In genomic region chr9:111095423-111095822, GRCh38 we compare ENCODE assay signal across 28 cellular contexts. TPM values are rescaled to one million over a fixed set of nuclear protein-coding genes. Genes with fewer than 3 reads are reported as not detected.
DNase-seq lines count a peak whose midpoint lies in the region; ATAC-seq and TF ChIP-seq lines count a peak whose summit lies in the region.
"Had no signal": no experiment of that assay in that cellular context is flagged by ENCODE, and none has a peak within 500 bp of the region (broad histone marks: within the 10 kb centered on the region; RNA-seq: fewer than 3 reads in every experiment).

No MANE protein-coding gene starts in this region.

- H2AFZ ChIP-seq in ACC112 (ENCODE audit: low read length, unreplicated experiment) (peak overlapping the region; percentile 82), IMR-90 (replicated peaks; ENCODE audit: low read length, poor library complexity) (peak overlapping the region; percentile 68), neural progenitor cell (replicated peaks) (no peak overlapping the region)

- H2BK120ac ChIP-seq in IMR-90 (ENCODE audit: low read depth, low read length) = peak overlapping the region; percentile 81

- H3K9ac ChIP-seq in IMR-90 (ENCODE audit: low read depth, low read length) (no peak overlapping the region), neural progenitor cell (no peak overlapping the region)

- peak overlapping the region; percentile 77 for H2BK5ac ChIP-seq in IMR-90 (ENCODE audit: low read depth, low read length, poor library complexity, severe bottlenecking)

- H3K4me3 ChIP-seq in ACC112 (ENCODE audit: low read depth, low read length) = no peak overlapping the region
- no peak overlapping the region for H3K4me3 ChIP-seq in IMR-90 (ENCODE audit: insufficient read depth, low read depth, low read length)
- H3K4me3 ChIP-seq in fibroblast of villous mesenchyme (ENCODE audit: low read depth, low read length) = no peak overlapping the region
- no peak overlapping the region for H3K4me3 ChIP-seq in neural progenitor cell
- H3K4me3 ChIP-seq: gastrocnemius medialis, K562, left lung, MG63, PC-9, stomach had no signal

- peaks cover 48% of the 10 kb centered on the region for H3F3A ChIP-seq in neural progenitor cell (ENCODE audit: low read depth)

- peak overlapping the region; percentile 83; the same call in 1 of the 2 replicates for H4K5ac ChIP-seq in IMR-90 (ENCODE audit: low read depth, low read length)

- H3K79me1 ChIP-seq in IMR-90 (ENCODE audit: low read depth in 1 of 2, low read length in 2 of 2) = no peaks in the 10 kb centered on the region

- CTCF ChIA-PET in IMR-90 (lab: Yijun Ruan, JAX) = no interaction called here
- CTCF ChIA-PET in T-cell (lab: Charles Lee) = no interaction called here

- H3K4ac ChIP-seq in IMR-90 (ENCODE audit: low read depth, low read length) = peak overlapping the region; percentile 85

- no peaks in the 10 kb centered on the region for H3K27me3 ChIP-seq in ACC112 (ENCODE audit: insufficient read depth, low read length)
- H3K27me3 ChIP-seq in IMR-90 (ENCODE audit: control insufficient read depth, insufficient read depth, low read length) = no peaks in the 10 kb centered on the region
- no peaks in the 10 kb centered on the region for H3K27me3 ChIP-seq in neural progenitor cell
- H3K27me3 ChIP-seq: BE2C, gastrocnemius medialis, left lung, MG63, stomach had no signal

- H3K36me3 ChIP-seq in ACC112 (ENCODE audit: insufficient read depth, low read length) (no peaks in the 10 kb centered on the region), IMR-90 (ENCODE audit: control insufficient read depth, insufficient read depth, low read length) (no peaks in the 10 kb centered on the region), neural progenitor cell (no peaks in the 10 kb centered on the region)
- H3K36me3 ChIP-seq: BE2C, gastrocnemius medialis, left lung, MG63, stomach had no signal

- H3K9me3 Mint-ChIP-seq in neural progenitor cell = no peaks in the 10 kb centered on the region
- H3K9me3 Mint-ChIP-seq in T-cell = no peaks in the 10 kb centered on the region
- H3K9me3 Mint-ChIP-seq: activated naive CD8-positive, alpha-beta T cell treated with anti-CD3 and anti-CD28 coated beads for 36 hours; activated T-helper 17 cell treated with anti-CD3 and anti-CD28 coated beads, Interleukin-2, amount 50 U/mL, for 72 hours had no signal

- H3K4me1 Mint-ChIP-seq in neural progenitor cell = peaks cover 44% of the 10 kb centered on the region
- H3K4me1 Mint-ChIP-seq in T-cell = no peaks in the 10 kb centered on the region
- H3K4me1 Mint-ChIP-seq: activated naive CD8-positive, alpha-beta T cell treated with anti-CD3 and anti-CD28 coated beads for 36 hours; activated T-helper 17 cell treated with anti-CD3 and anti-CD28 coated beads, Interleukin-2, amount 50 U/mL, for 72 hours had no signal

- H3K9me3 ChIP-seq in IMR-90 (ENCODE audit: control insufficient read depth, insufficient read depth, low read length) (no peaks in the 10 kb centered on the region), neural progenitor cell (ENCODE audit: low read depth) (no peaks in the 10 kb centered on the region)
- H3K9me3 ChIP-seq: BE2C, gastrocnemius medialis, left lung, MG63, stomach had no signal

- H3K27ac Mint-ChIP-seq in neural progenitor cell (no peak overlapping the region), T-cell (no peak overlapping the region)
- H3K27ac Mint-ChIP-seq: activated naive CD8-positive, alpha-beta T cell treated with anti-CD3 and anti-CD28 coated beads for 36 hours; activated T-helper 17 cell treated with anti-CD3 and anti-CD28 coated beads, Interleukin-2, amount 50 U/mL, for 72 hours had no signal

- H2AK9ac ChIP-seq in IMR-90 (replicated peaks; ENCODE audit: low read depth, low read length, poor library complexity) = no peak overlapping the region

- no TSS peak for BruUV-seq in IMR-90 (replicated peaks; lab: Mats Ljungman, UMichigan)

- TF ChIP-seq CTCF in IMR-90 (conservative IDR thresholded peaks at IDR 0.05; ENCODE audit: low read depth, low read length) = no peak
- TF ChIP-seq CTCF in fibroblast of villous mesenchyme (IDR thresholded peaks at IDR 0.05; ENCODE audit: insufficient read depth, low read depth, low read length) = no peak
- no peak for TF ChIP-seq CTCF in neural progenitor cell (IDR thresholded peaks at IDR 0.05)

- H3K18ac ChIP-seq in IMR-90 (ENCODE audit: low read depth, low read length) = peak overlapping the region; percentile 42; the same call in 1 of the 2 replicates

- peak overlapping the region; percentile 98 for H2BK20ac ChIP-seq in IMR-90 (ENCODE audit: low read depth, low read length)

- H3K4me3 Mint-ChIP-seq in neural progenitor cell (no peak overlapping the region), T-cell (no peak overlapping the region)
- H3K4me3 Mint-ChIP-seq: activated naive CD8-positive, alpha-beta T cell treated with anti-CD3 and anti-CD28 coated beads for 36 hours; activated T-helper 17 cell treated with anti-CD3 and anti-CD28 coated beads, Interleukin-2, amount 50 U/mL, for 72 hours had no signal

- POLR2A ChIA-PET in IMR-90 (lab: Charles Lee; ENCODE audit: unreplicated experiment) (no interaction called here), T-cell (lab: Charles Lee) (no interaction called here)

- in situ Hi-C loops in IMR-90 (cut with MboI; ENCODE audit: low sequenced_read_pairs) = no loop called here

- no peaks in the 10 kb centered on the region for H4K20me1 ChIP-seq in IMR-90 (ENCODE audit: insufficient read depth, low read length)
- H4K20me1 ChIP-seq in neural progenitor cell (ENCODE audit: low read depth) = no peaks in the 10 kb centered on the region

- dilution Hi-C loops in IMR-90 (cut with HindIII; ENCODE audit: low sequenced_read_pairs, unreplicated experiment) = no loop called here

- H3K79me2 ChIP-seq in ACC112 (ENCODE audit: control insufficient read depth, insufficient read depth, low read length, unreplicated experiment) (no peaks in the 10 kb centered on the region), neural progenitor cell (ENCODE audit: low read depth) (no peaks in the 10 kb centered on the region)

- H3K4me1 ChIP-seq in ACC112 (ENCODE audit: control insufficient read depth, insufficient read depth, low read length, unreplicated experiment) (peaks cover 12% of the 10 kb centered on the region), IMR-90 (ENCODE audit: control insufficient read depth, insufficient read depth, low read length) (peaks cover 13% of the 10 kb centered on the region), neural progenitor cell (peaks cover 63% of the 10 kb centered on the region)

- H2AK5ac ChIP-seq in IMR-90 (ENCODE audit: low read depth, low read length) = peak overlapping the region; percentile 86

- H3K23ac ChIP-seq in IMR-90 (ENCODE audit: low read depth, low read length) = peak overlapping the region; percentile 80; the same call in 1 of the 2 replicates

- WGBS in IMR-90 (ENCODE audit: extremely low coverage in 2 of 2, insufficient read length in 1 of 2), 2 experiments = 18% methylated on average over 2 of the region's 4 CpGs; no CpG with 5 or more reads in 1 of the 2 experiments

- peaks cover 7% of the 10 kb centered on the region for H3K9me1 ChIP-seq in IMR-90 (ENCODE audit: insufficient read depth, low read length)

- H3K14ac ChIP-seq in IMR-90 (replicated peaks; ENCODE audit: low read depth, low read length) = peak overlapping the region; percentile 76

- no peak for TF ChIP-seq RAD21 in IMR-90 (IDR thresholded peaks at IDR 0.05; ENCODE audit: low read length)

- H4K91ac ChIP-seq in IMR-90 (ENCODE audit: insufficient read depth, low read depth, low read length) = peak overlapping the region; percentile 66; the same call in 1 of the 2 replicates

- peak; percentile 27 for DNase-seq in IMR-90
- DNase-seq in fibroblast of villous mesenchyme (ENCODE audit: low read depth) = peak; percentile 7
- no peak for DNase-seq in neural progenitor cell (ENCODE audit: low spot score)
- no peak for DNase-seq in T-cell
- no peak for DNase-seq in GM19238 (ENCODE audit: insufficient read length, low spot score)
- DNase-seq: activated CD4-positive, alpha-beta T cell treated with anti-CD3 and anti-CD28 coated beads, Interleukin-2, amount 50 U/mL, for 48 hours; activated CD4-positive, CD25-positive, alpha-beta regulatory T cell; activated CD8-positive, alpha-beta memory T cell treated with anti-CD3 and anti-CD28 coated beads, Interleukin-2, amount 50 U/mL, for 48 hours; activated naive CD8-positive, alpha-beta T cell treated with anti-CD3 and anti-CD28 coated beads for 36 hours; BE2C; cerebellar nuclear complex; DMS79; gastrocnemius medialis; HCEC 1CT; left lung; MG63; NCI-H2081 treated with DMSO at 0.1 percent for 48 hours; NCI-H510A treated with DMSO at 0.1 percent for 48 hours; PC-9; SHP77 treated with DMSO at 0.1 percent for 48 hours; stomach; trophoblast cell had no signal

- peaks cover 2% of the 10 kb centered on the region for H3K27me3 Mint-ChIP-seq in neural progenitor cell (ENCODE audit: insufficient read depth, low read depth)
- no peaks in the 10 kb centered on the region for H3K27me3 Mint-ChIP-seq in T-cell

- H3K27ac ChIP-seq in ACC112 (ENCODE audit: low read depth, low read length) = no peak overlapping the region
- H3K27ac ChIP-seq in IMR-90 (ENCODE audit: insufficient read depth, low read length) = no peak overlapping the region
- H3K27ac ChIP-seq in neural progenitor cell = peak overlapping the region; percentile 16
- H3K27ac ChIP-seq: gastrocnemius medialis, PC-9 had no signal

- H4K8ac ChIP-seq in IMR-90 (ENCODE audit: low read depth in 2 of 2, low read length in 2 of 2) = peak overlapping the region; percentile 12 to 96

- no peak for TF ChIP-seq POLR2A in IMR-90 (IDR thresholded peaks at IDR 0.05; ENCODE audit: low read depth, low read length)

- ATAC-seq in IMR-90 (ENCODE audit: low read depth) (peak; percentile 7; the same call in 1 of the 2 replicates), T-cell (replicated peaks in 1 of 4) (no peak), HG02884 (IDR thresholded peaks at IDR 0.05; ENCODE audit: unreplicated experiment) (no peak), GM21619 (IDR thresholded peaks at IDR 0.05; ENCODE audit: unreplicated experiment) (no peak)
- ATAC-seq: activated T-helper 17 cell treated with anti-CD3 and anti-CD28 coated beads, Interleukin-2, amount 50 U/mL, for 72 hours; gastrocnemius medialis; K562 had no signal

- intact Hi-C loops in IMR-90 (cut with micrococcal nuclease) = no loop called here

- H2BK15ac ChIP-seq in IMR-90 (ENCODE audit: low read depth, low read length) = peak overlapping the region; percentile 60

- H3K56ac ChIP-seq in IMR-90 (ENCODE audit: extremely low read depth, insufficient read depth, low read length) = no peak overlapping the region

- H3K4me2 ChIP-seq in IMR-90 (ENCODE audit: low read depth, low read length) (peak overlapping the region; percentile 7; the same call in 1 of the 2 replicates), neural progenitor cell (peak overlapping the region; percentile 30)

- no peaks in the 10 kb centered on the region for H3K36me3 Mint-ChIP-seq in neural progenitor cell
- no peaks in the 10 kb centered on the region for H3K36me3 Mint-ChIP-seq in T-cell
- H3K36me3 Mint-ChIP-seq: activated naive CD8-positive, alpha-beta T cell treated with anti-CD3 and anti-CD28 coated beads for 36 hours had no signal

RNA-seq across cellular contexts. Expression of gene LPAR1, which starts 57.2 kb away (rescaled TPM):
- 260 and 315 TPM in 2 replicates for total RNA-seq in IMR-90 (2012; rRNA removed)
- 171 and 201 TPM in 2 replicates for polyA plus RNA-seq in IMR-90 (2012; rRNA removed)
- polyA plus RNA-seq in IMR-90 (2012; cell fraction: cytosol; rRNA removed) = 102 and 130 TPM in 2 replicates
- polyA plus RNA-seq in IMR-90 (2012; cell fraction: nucleus; rRNA removed; ENCODE audit: low replicate concordance) = 81.0 and 182 TPM in 2 replicates
- 54.4 and 108 TPM in 2 replicates for total RNA-seq in fibroblast of villous mesenchyme
- total RNA-seq in neural progenitor cell (ENCODE audit: low replicate concordance) = 30.3 and 36.0 TPM in 2 replicates
- total RNA-seq in T-cell = under 1 TPM in 3 of 5 donors, not detected in 2; 0.26 to 0.47 (median 0.41) TPM
- total RNA-seq: activated naive CD8-positive, alpha-beta T cell treated with anti-CD3 and anti-CD28 coated beads for 36 hours; activated T-helper 17 cell treated with anti-CD3 and anti-CD28 coated beads, Interleukin-2, amount 50 U/mL, for 72 hours; HT-29 had no signal
- polyA plus RNA-seq: K562 had no signal

Comparison
In these comparisons a context has a peak if more than half of its experiments do, and no peak if none do; other contexts are left out.
1. DNase-seq: peak in IMR-90 (single experiment) and fibroblast of villous mesenchyme (single experiment); none in neural progenitor cell (single experiment), T-cell (0 of 34) and GM19238 (single experiment).
2. RNA of gene LPAR1, which starts 57.2 kb away (total RNA-seq): 260 to 315 TPM in IMR-90, 54.4 to 108 TPM in fibroblast of villous mesenchyme and 30.3 to 36.0 TPM in neural progenitor cell; 0.26 to 0.47 TPM in T-cell; every median in the first group is over 10 times any median in the second.